Comparison of ENCODE assay signal across 14 cellular contexts in genomic region chrX:143517375-143517774, GRCh38. TPM values are rescaled to one million over a fixed set of nuclear protein-coding genes. Genes with fewer than 3 reads are reported as not detected.
"Had no signal": no experiment of that assay in that cellular context is flagged by ENCODE, and none has a peak within 500 bp of the region (broad histone marks: within the 10 kb centered on the region; RNA-seq: fewer than 3 reads in every experiment).

TSS of gene SPANXN3 (minus strand) at chrX:143517475. CDS start at chrX:143517391, 84 bp downstream.

RNA-seq across cellular contexts. Expression of gene SPANXN3, which starts in this region (rescaled TPM):
- total RNA-seq: stomach, subcutaneous adipose tissue, suprapubic skin, temporal lobe, thoracic aorta, thyroid gland, tibial nerve, transverse colon, upper lobe of left lung, upper lobe of right lung, ureter, urinary bladder, uterus, vagina had no signal
- polyA plus RNA-seq: stomach, urinary bladder had no signal
